In genomic region chr6:41783106-41783780, GRCh38 we compare ENCODE assay signal across 1 cellular context.
TF ChIP-seq lines count a peak whose summit lies in the region.

No MANE protein-coding gene starts in this region.

TF ChIP-seq in HepG2, 621 proteins besides CTCF, POLR2A, EP300 and RAD21:
- no peak for TF ChIP-seq RAD51 (IDR thresholded peaks at IDR 0.05; ENCODE audit: borderline replicate concordance)
- peak; percentile 48; the same call in 1 of the 2 replicates for TF ChIP-seq ZMYM3 (CRISPR knock-in tag; IDR thresholded peaks at IDR 0.05)
- TF ChIP-seq ASH2L (IDR thresholded peaks at IDR 0.05; ENCODE audit: insufficient read length, low read depth, low read length): no peak
- TF ChIP-seq ZNF605 (CRISPR knock-in tag; IDR thresholded peaks at IDR 0.05): no peak
- 0 out of 2 replicates have a peak, but pooled peaks have one; percentile 14 for TF ChIP-seq POLR2G (IDR thresholded peaks at IDR 0.05; ENCODE audit: low read depth, low read length)
- TF ChIP-seq NFATC3 (CRISPR knock-in tag; IDR thresholded peaks at IDR 0.05): no peak
- TF ChIP-seq FIP1L1 (IDR thresholded peaks at IDR 0.05; ENCODE audit: borderline replicate concordance, insufficient read depth, low read depth, low read length): no peak
- peak; percentile 84 for TF ChIP-seq ZNF629 (CRISPR knock-in tag; conservative IDR thresholded peaks at IDR 0.05)
- no peak for TF ChIP-seq SYNCRIP (IDR thresholded peaks at IDR 0.05; ENCODE audit: insufficient read depth, low read depth, low read length)
TF ChIP-seq in HepG2: peak in this region for 3.
